ENCODE assay signal across 16 cellular contexts in genomic region chr7:41911792-41912191, GRCh38.
DNase-seq lines count a peak whose midpoint lies in the region; ATAC-seq, FAIRE-seq and TF ChIP-seq lines count a peak whose summit lies in the region.
"Had no signal": no experiment of that assay in that cellular context is flagged by ENCODE, and none has a peak within 500 bp of the region (broad histone marks: within the 10 kb centered on the region; RNA-seq: fewer than 3 reads in every experiment).

No MANE protein-coding gene starts in this region.

- peaks cover 7% of the 10 kb centered on the region for H3K4me1 Mint-ChIP-seq in activated CD8-positive, alpha-beta T cell treated with anti-CD3 and anti-CD28 coated beads for 36 hours (ENCODE audit: low read depth)
- no peaks in the 10 kb centered on the region for H3K4me1 Mint-ChIP-seq in activated CD8-positive, alpha-beta T cell treated with anti-CD3 and anti-CD28 coated beads, Interleukin-2, amount 10 ng/mL, durations not matched to agents 7 days and 5 days (ENCODE audit: low read depth)
- peaks cover 15 to 46% of the 10 kb centered on the region in 2 donors for H3K4me1 Mint-ChIP-seq in stimulated activated naive B cell treated with anti-CD40 and anti-IgM and Interleukin-4, amounts not matched to agents 10 μg/mL and 1 μg/mL and 100 μg/mL, for 72 hours
- H3K4me1 Mint-ChIP-seq: CD8-positive, alpha-beta memory T cell had no signal

- H3K4me3 Mint-ChIP-seq in activated CD8-positive, alpha-beta T cell treated with anti-CD3 and anti-CD28 coated beads for 36 hours, result no peak overlapping the region
- H3K4me3 Mint-ChIP-seq in activated CD8-positive, alpha-beta T cell treated with anti-CD3 and anti-CD28 coated beads, Interleukin-2, amount 10 ng/mL, durations not matched to agents 7 days and 5 days, result no peak overlapping the region
- H3K4me3 Mint-ChIP-seq in stimulated activated naive B cell treated with anti-CD40 and anti-IgM and Interleukin-4, amounts not matched to agents 10 μg/mL and 1 μg/mL and 100 μg/mL, for 72 hours, result no peak overlapping the region
- H3K4me3 Mint-ChIP-seq: CD8-positive, alpha-beta memory T cell had no signal

- no peaks in the 10 kb centered on the region for H3K36me3 Mint-ChIP-seq in activated CD8-positive, alpha-beta T cell treated with anti-CD3 and anti-CD28 coated beads for 36 hours (ENCODE audit: low read depth)
- H3K36me3 Mint-ChIP-seq in activated CD8-positive, alpha-beta T cell treated with anti-CD3 and anti-CD28 coated beads, Interleukin-2, amount 10 ng/mL, durations not matched to agents 7 days and 5 days (ENCODE audit: low read depth), result no peaks in the 10 kb centered on the region
- H3K36me3 Mint-ChIP-seq in stimulated activated naive B cell treated with anti-CD40 and anti-IgM and Interleukin-4, amounts not matched to agents 10 μg/mL and 1 μg/mL and 100 μg/mL, for 72 hours, result no peaks in the 10 kb centered on the region
- H3K36me3 Mint-ChIP-seq: CD8-positive, alpha-beta memory T cell had no signal

- peak; percentile 99 for FAIRE-seq in RCC 7860 (lab: Jason Lieb, UNC)

- H3K27ac Mint-ChIP-seq in activated CD8-positive, alpha-beta T cell treated with anti-CD3 and anti-CD28 coated beads for 36 hours, result no peak overlapping the region
- H3K27ac Mint-ChIP-seq in activated CD8-positive, alpha-beta T cell treated with anti-CD3 and anti-CD28 coated beads, Interleukin-2, amount 10 ng/mL, durations not matched to agents 7 days and 5 days, result no peak overlapping the region
- no peak overlapping the region for H3K27ac Mint-ChIP-seq in stimulated activated naive B cell treated with anti-CD40 and anti-IgM and Interleukin-4, amounts not matched to agents 10 μg/mL and 1 μg/mL and 100 μg/mL, for 72 hours
- H3K27ac Mint-ChIP-seq: CD8-positive, alpha-beta memory T cell had no signal

- no peak overlapping the region for H3K4me3 ChIP-seq in fibroblast of the aortic adventitia (ENCODE audit: low read depth, low read length)
- H3K4me3 ChIP-seq: dorsolateral prefrontal cortex, ovary, thoracic aorta had no signal

- TF ChIP-seq CTCF in activated CD8-positive, alpha-beta T cell treated with anti-CD3 and anti-CD28 coated beads for 36 hours (IDR thresholded peaks at IDR 0.05), result no peak
- no peak for TF ChIP-seq CTCF in fibroblast of the aortic adventitia (IDR thresholded peaks at IDR 0.05; ENCODE audit: insufficient read depth, low read length)

- H3K9me3 Mint-ChIP-seq in activated CD8-positive, alpha-beta T cell treated with anti-CD3 and anti-CD28 coated beads for 36 hours, result no peaks in the 10 kb centered on the region
- no peaks in the 10 kb centered on the region for H3K9me3 Mint-ChIP-seq in activated CD8-positive, alpha-beta T cell treated with anti-CD3 and anti-CD28 coated beads, Interleukin-2, amount 10 ng/mL, durations not matched to agents 7 days and 5 days (ENCODE audit: insufficient read depth)
- H3K9me3 Mint-ChIP-seq in stimulated activated naive B cell treated with anti-CD40 and anti-IgM and Interleukin-4, amounts not matched to agents 10 μg/mL and 1 μg/mL and 100 μg/mL, for 72 hours, result peaks cover 0 to 4% of the 10 kb centered on the region in 2 donors

- intact Hi-C loops in activated CD8-positive, alpha-beta T cell treated with anti-CD3 and anti-CD28 coated beads for 36 hours (cut with micrococcal nuclease), result no loop called here

- H3K27me3 Mint-ChIP-seq in activated CD8-positive, alpha-beta T cell treated with anti-CD3 and anti-CD28 coated beads for 36 hours, result peaks cover 12% of the 10 kb centered on the region
- peaks cover 10% of the 10 kb centered on the region for H3K27me3 Mint-ChIP-seq in activated CD8-positive, alpha-beta T cell treated with anti-CD3 and anti-CD28 coated beads, Interleukin-2, amount 10 ng/mL, durations not matched to agents 7 days and 5 days (ENCODE audit: low read depth)
- no peaks in the 10 kb centered on the region for H3K27me3 Mint-ChIP-seq in stimulated activated naive B cell treated with anti-CD40 and anti-IgM and Interleukin-4, amounts not matched to agents 10 μg/mL and 1 μg/mL and 100 μg/mL, for 72 hours

- CTCF ChIA-PET in activated CD8-positive, alpha-beta T cell treated with anti-CD3 and anti-CD28 coated beads for 36 hours (lab: Charles Lee), result no interaction called here
- CTCF ChIA-PET in activated CD8-positive, alpha-beta T cell treated with anti-CD3 and anti-CD28 coated beads, Interleukin-2, amount 10 ng/mL, durations not matched to agents 7 days and 5 days (lab: Charles Lee), result interaction anchor here (0.7 kb wide), 1 partner anchor 748 kb away, joined by 3 read pairs; no protein-coding TSS in a partner anchor

- peak; percentile 7 for DNase-seq in activated CD8-positive, alpha-beta T cell treated with anti-CD3 and anti-CD28 coated beads for 36 hours
- DNase-seq in activated CD8-positive, alpha-beta T cell treated with anti-CD3 and anti-CD28 coated beads, Interleukin-2, amount 10 ng/mL, durations not matched to agents 7 days and 5 days, result no peak
- DNase-seq in RCC 7860 (ENCODE audit: low spot score) (peak; percentile 99), fibroblast of the aortic adventitia (ENCODE audit: low read depth) (peak; percentile 76), superior temporal gyrus (ENCODE audit: extremely low spot score) (no peak), NCI-H1092 (lab: John Stamatoyannopoulos, UW) (no peak)
- no peak for DNase-seq in stimulated activated naive B cell treated with anti-CD40 and anti-IgM and Interleukin-4, amounts not matched to agents 10 μg/mL and 1 μg/mL and 100 μg/mL, for 72 hours
- DNase-seq: 8988T; activated T-cell treated with anti-CD3 and anti-CD28 coated beads, Interleukin-2, amount 50 U/mL, for 1 hour; CD8-positive, alpha-beta memory T cell; dorsolateral prefrontal cortex; NCI-H187 treated with DMSO at 0.1 percent for 48 hours; NCI-H82; ovary had no signal

- POLR2A ChIA-PET in activated CD8-positive, alpha-beta T cell treated with anti-CD3 and anti-CD28 coated beads for 36 hours (lab: Charles Lee), result no interaction called here
- POLR2A ChIA-PET in activated CD8-positive, alpha-beta T cell treated with anti-CD3 and anti-CD28 coated beads, Interleukin-2, amount 10 ng/mL, durations not matched to agents 7 days and 5 days (lab: Charles Lee), result no interaction called here

- ATAC-seq in activated CD8-positive, alpha-beta T cell treated with anti-CD3 and anti-CD28 coated beads for 36 hours, result peak; percentile 39
- no peak for ATAC-seq in activated CD8-positive, alpha-beta T cell treated with anti-CD3 and anti-CD28 coated beads, Interleukin-2, amount 10 ng/mL, durations not matched to agents 7 days and 5 days
- ATAC-seq in stimulated activated naive B cell treated with anti-CD40 and anti-IgM and Interleukin-4, amounts not matched to agents 10 μg/mL and 1 μg/mL and 100 μg/mL, for 72 hours (replicated peaks), result peak; percentile 45 to 65
- ATAC-seq in GM18870 (IDR thresholded peaks at IDR 0.05; ENCODE audit: unreplicated experiment), result no peak

Comparison
In these comparisons a context has a peak if more than half of its experiments do, and no peak if none do; other contexts are left out.
1. ATAC-seq: peak in activated CD8-positive, alpha-beta T cell treated with anti-CD3 and anti-CD28 coated beads for 36 hours (single experiment) and stimulated activated naive B cell treated with anti-CD40 and anti-IgM and Interleukin-4, amounts not matched to agents 10 μg/mL and 1 μg/mL and 100 μg/mL, for 72 hours (2 of 2); none in activated CD8-positive, alpha-beta T cell treated with anti-CD3 and anti-CD28 coated beads, Interleukin-2, amount 10 ng/mL, durations not matched to agents 7 days and 5 days (single experiment) and GM18870 (single experiment).
2. DNase-seq: peak in activated CD8-positive, alpha-beta T cell treated with anti-CD3 and anti-CD28 coated beads for 36 hours (single experiment), RCC 7860 (single experiment) and fibroblast of the aortic adventitia (single experiment); none in activated CD8-positive, alpha-beta T cell treated with anti-CD3 and anti-CD28 coated beads, Interleukin-2, amount 10 ng/mL, durations not matched to agents 7 days and 5 days (single experiment), stimulated activated naive B cell treated with anti-CD40 and anti-IgM and Interleukin-4, amounts not matched to agents 10 μg/mL and 1 μg/mL and 100 μg/mL, for 72 hours (single experiment), superior temporal gyrus (single experiment) and NCI-H1092 (single experiment).